Comparison of ENCODE assay signal across 8 cellular contexts in the genomic region with DNA sequence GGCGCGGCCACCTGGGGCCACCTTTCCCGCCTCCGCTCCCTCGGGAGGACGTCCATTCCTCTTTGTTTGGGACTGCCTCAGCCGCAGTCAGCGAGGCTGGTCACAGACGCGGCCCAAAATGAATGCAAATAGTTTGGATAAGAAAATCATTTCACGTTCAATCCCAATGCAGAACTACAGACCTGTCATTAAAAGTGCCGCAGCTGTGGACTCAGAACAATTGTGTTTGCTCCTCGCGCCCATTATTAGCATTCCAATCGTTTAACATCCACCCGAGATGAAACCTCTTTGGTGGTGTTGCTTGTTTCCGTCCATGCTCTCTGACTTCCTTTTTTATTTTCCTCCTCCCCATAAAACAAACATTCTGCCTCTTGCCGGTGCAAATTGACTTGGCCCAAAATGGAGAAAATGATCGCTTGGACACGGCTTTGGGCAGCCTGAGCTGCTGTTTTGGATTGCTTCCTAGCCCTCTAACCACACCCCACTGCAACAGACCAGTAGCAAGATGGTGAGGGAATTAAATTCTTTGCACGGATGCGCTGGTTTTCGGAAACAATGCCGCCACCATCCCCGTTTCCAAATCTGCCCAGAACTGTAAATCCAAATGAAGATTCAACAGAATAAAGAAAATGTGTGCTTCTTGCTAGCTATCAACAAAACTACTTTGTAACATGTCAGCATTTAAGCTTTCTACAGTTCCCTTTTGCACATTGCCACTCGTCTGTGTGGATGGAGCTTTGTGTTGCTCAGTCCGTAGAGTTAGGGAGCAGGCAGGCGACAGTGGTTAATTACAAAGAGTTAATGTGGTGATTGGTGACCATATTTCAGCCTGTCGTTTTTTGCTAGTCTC. TPM values are rescaled to one million over a fixed set of nuclear protein-coding genes. Genes with fewer than 3 reads are reported as not detected.
DNase-seq lines count a peak whose midpoint lies in the region; ATAC-seq, FAIRE-seq and TF ChIP-seq lines count a peak whose summit lies in the region.

No MANE protein-coding gene starts in this region.

- peaks cover 31% of the 10 kb centered on the region for H3K4me1 Mint-ChIP-seq in T-helper 1 cell treated with Interleukin-12 subunit alpha and Interleukin-12 subunit beta and Interleukin-4 antibody, amounts not matched to agents 30 μg/mL and 1 μg/mL, for 36 hours (ENCODE audit: low read depth)
- H3K4me1 Mint-ChIP-seq in chondrocyte (ENCODE audit: low read depth): peaks cover 44% of the 10 kb centered on the region

- no peak for TF ChIP-seq CTCF in chondrocyte (IDR thresholded peaks at IDR 0.05)
- no peak for TF ChIP-seq CTCF in kidney (IDR thresholded peaks at IDR 0.05; ENCODE audit: borderline replicate concordance, extremely low read depth, insufficient read depth)
- TF ChIP-seq CTCF in spleen (IDR thresholded peaks at IDR 0.05 in 8 of 11, conservative IDR thresholded peaks at IDR 0.05 in 3 of 11): no peak

- H3K4me1 ChIP-seq in HUES48 (ENCODE audit: control insufficient read depth, insufficient read depth, low read length): peaks cover 20% of the 10 kb centered on the region
- H3K4me1 ChIP-seq in kidney (ENCODE audit: control insufficient read depth in 1 of 2, insufficient read depth in 1 of 2, low read depth in 1 of 2, low read length in 2 of 2): peaks cover 2 to 6% of the 10 kb centered on the region in 2 donors
- peaks cover 0 to 60% (median 35%) of the 10 kb centered on the region in 6 donors for H3K4me1 ChIP-seq in spleen

- peak overlapping the region; percentile 88 for H3K27ac Mint-ChIP-seq in T-helper 1 cell treated with Interleukin-12 subunit alpha and Interleukin-12 subunit beta and Interleukin-4 antibody, amounts not matched to agents 30 μg/mL and 1 μg/mL, for 36 hours
- H3K27ac Mint-ChIP-seq in chondrocyte (ENCODE audit: unreplicated experiment): peak overlapping the region; percentile 96

- TF ChIP-seq POLR2A in spleen (IDR thresholded peaks at IDR 0.05): no peak

- peak overlapping the region; percentile 94 for H3K4me3 Mint-ChIP-seq in T-helper 1 cell treated with Interleukin-12 subunit alpha and Interleukin-12 subunit beta and Interleukin-4 antibody, amounts not matched to agents 30 μg/mL and 1 μg/mL, for 36 hours
- peak overlapping the region; percentile 86 for H3K4me3 Mint-ChIP-seq in chondrocyte (ENCODE audit: unreplicated experiment)

- H3K4me3 ChIP-seq in HUES48 (ENCODE audit: low read depth, low read length): peak overlapping the region; percentile 86
- H3K4me3 ChIP-seq in kidney (ENCODE audit: low read length in 2 of 2): peak overlapping the region; percentile 76 to 95
- peak overlapping the region; percentile 83 to 99 (median 96) for H3K4me3 ChIP-seq in spleen

- no peak for FAIRE-seq in kidney (lab: Jason Lieb, UNC)

- DNase-seq in T-helper 1 cell (no peak), RPMI8226 (peak; percentile 65), chondrocyte (ENCODE audit: low spot score) (no peak), kidney (no peak), spleen (no peak)

- peaks cover 14% of the 10 kb centered on the region; the same call in 1 of the 2 replicates for H3K36me3 ChIP-seq in HUES48 (ENCODE audit: control insufficient read depth, insufficient read depth, low read length)
- no peaks in the 10 kb centered on the region for H3K36me3 ChIP-seq in kidney (ENCODE audit: control insufficient read depth in 1 of 2, insufficient read depth in 2 of 2, low read length in 2 of 2)
- H3K36me3 ChIP-seq in spleen: peaks cover 0 to 13% (median 1%) of the 10 kb centered on the region in 6 donors

- H3K36me3 Mint-ChIP-seq in T-helper 1 cell treated with Interleukin-12 subunit alpha and Interleukin-12 subunit beta and Interleukin-4 antibody, amounts not matched to agents 30 μg/mL and 1 μg/mL, for 36 hours (ENCODE audit: low read depth): peaks cover 6% of the 10 kb centered on the region
- H3K36me3 Mint-ChIP-seq in chondrocyte (ENCODE audit: low read depth): peaks cover 2% of the 10 kb centered on the region

- 3 to 8% (median 4%) methylated on average over 28 to 29 of the region's 29 CpGs for WGBS in spleen, 5 donors

- intact Hi-C loops in kidney (cut with DNase I) (no loop called here), spleen (cut with DNase I; ENCODE audit: low total_unique reads) (no loop called here)

- peak overlapping the region; percentile 89 for H3K27ac ChIP-seq in HUES48 (ENCODE audit: low read depth, low read length)
- peak overlapping the region in 1 of 2 donors; percentile 12 for H3K27ac ChIP-seq in kidney (ENCODE audit: low read depth in 2 of 2, low read length in 2 of 2)
- H3K27ac ChIP-seq in spleen: peak overlapping the region; percentile 22 to 96 (median 90)

- H3K9ac ChIP-seq in HUES48 (ENCODE audit: low read depth, low read length): peak overlapping the region; percentile 91
- peak overlapping the region; percentile 10 to 74 for H3K9ac ChIP-seq in kidney (ENCODE audit: low read length in 2 of 2)

- no peaks in the 10 kb centered on the region for H3K27me3 Mint-ChIP-seq in T-helper 1 cell treated with Interleukin-12 subunit alpha and Interleukin-12 subunit beta and Interleukin-4 antibody, amounts not matched to agents 30 μg/mL and 1 μg/mL, for 36 hours (ENCODE audit: low read depth)
- no peaks in the 10 kb centered on the region for H3K27me3 Mint-ChIP-seq in chondrocyte (ENCODE audit: low read depth)

- H3K27me3 ChIP-seq in HUES48 (ENCODE audit: control insufficient read depth, insufficient read depth, low read length) (no peaks in the 10 kb centered on the region), spleen (replicated peaks in 1 of 7) (no peaks in the 10 kb centered on the region)

- ATAC-seq in HG03196 (IDR thresholded peaks at IDR 0.05; ENCODE audit: unreplicated experiment): no peak

- no peaks in the 10 kb centered on the region for H3K9me3 Mint-ChIP-seq in T-helper 1 cell treated with Interleukin-12 subunit alpha and Interleukin-12 subunit beta and Interleukin-4 antibody, amounts not matched to agents 30 μg/mL and 1 μg/mL, for 36 hours
- H3K9me3 Mint-ChIP-seq in chondrocyte (ENCODE audit: low read depth): no peaks in the 10 kb centered on the region

- H3K9me3 ChIP-seq in HUES48 (ENCODE audit: control insufficient read depth, insufficient read depth, low read length): no peaks in the 10 kb centered on the region
- no peaks in the 10 kb centered on the region for H3K9me3 ChIP-seq in kidney (ENCODE audit: control insufficient read depth in 1 of 2, low read length in 2 of 2)
- no peaks in the 10 kb centered on the region for H3K9me3 ChIP-seq in spleen

RNA-seq across cellular contexts. Expression of gene NLN, which starts 0.8 kb away (rescaled TPM):
- total RNA-seq in chondrocyte (36.4 to 44.0 TPM (median 38.6 TPM) in 3 replicates), kidney (25.0 TPM), spleen (10 to 100 TPM in 4 of 7 donors, 1 to 10 TPM in 3; 7.4 to 24.8 (median 12.1) TPM)
- polyA plus RNA-seq in kidney (ENCODE audit: insufficient read depth, low read depth, low replicate concordance) (6.2 TPM), spleen (1 to 10 TPM; 1.3 to 3.6 (median 2.5) TPM)

RNA-seq across cellular contexts. Expression of gene SGTB, which starts 0.9 kb away (rescaled TPM):
- 19.5 to 30.9 TPM (median 27.9 TPM) in 3 replicates for total RNA-seq in chondrocyte
- total RNA-seq in kidney: 8.8 TPM
- polyA plus RNA-seq in kidney (ENCODE audit: insufficient read depth, low read depth, low replicate concordance): 1.6 TPM
- 10 to 100 TPM; 10.3 to 16.3 (median 14.4) TPM for total RNA-seq in spleen
- polyA plus RNA-seq in spleen: 1 to 10 TPM; 2.0 to 3.4 (median 2.7) TPM
